8 cellular contexts compared by ENCODE assay signal in genomic region chr3:157128771-157129671, GRCh38. TPM values are rescaled to one million over a fixed set of nuclear protein-coding genes. Genes with fewer than 3 reads are reported as not detected.
DNase-seq lines count a peak whose midpoint lies in the region; ATAC-seq and TF ChIP-seq lines count a peak whose summit lies in the region.

No MANE protein-coding gene starts in this region.

- BruUV-seq in PC-3 (replicated peaks; lab: Mats Ljungman, UMichigan), result TSS peak; percentile 19

- 56 to 65% methylated on average over 13 to 14 of the region's 14 CpGs for WGBS in thyroid gland, 2 donors

- CTCF ChIA-PET in PC-3 (lab: Charles Lee), result no interaction called here

- peak; percentile 3; the same call in 1 of the 2 replicates for ATAC-seq in PC-3
- peak; percentile 4 to 14 for ATAC-seq in lower lobe of right lung

- POLR2A ChIA-PET in PC-3 (lab: Charles Lee; ENCODE audit: unreplicated experiment), result interaction anchor here (0.6 to 1.9 kb wide), 3 partner anchors 40 to 43 kb away, joined by 4 to 20 read pairs (median 7); no protein-coding TSS in a partner anchor

- intact Hi-C loops in PC-3 (cut with micrococcal nuclease), result no loop called here
- intact Hi-C loops in lower lobe of right lung (cut with DNase I), result no loop called here
- intact Hi-C loops in thyroid gland (cut with DNase I), result no loop called here

- in situ Hi-C loops in brain microvascular endothelial cell (cut with HindIII; ENCODE audit: low pct_ligation_motif_present, low sequenced_read_pairs), result loop anchor here (5.0 kb wide), 1 partner anchor 37 kb away; no protein-coding TSS in a partner anchor

- no peak overlapping the region for H3K4me3 ChIP-seq in PC-3 (ENCODE audit: low read length)
- H3K4me3 ChIP-seq in brain microvascular endothelial cell (ENCODE audit: low read depth, low read length), result no peak overlapping the region
- no peak overlapping the region for H3K4me3 ChIP-seq in lower lobe of right lung
- no peak overlapping the region for H3K4me3 ChIP-seq in thyroid gland (replicated peaks in 1 of 3)

- no peaks in the 10 kb centered on the region for H3K9me2 ChIP-seq in PC-3 (replicated peaks; ENCODE audit: low read length)

- H3K36me3 ChIP-seq in PC-3 (ENCODE audit: low read depth, low read length) (no peaks in the 10 kb centered on the region), brain microvascular endothelial cell (replicated peaks) (no peaks in the 10 kb centered on the region), lower lobe of right lung (no peaks in the 10 kb centered on the region), thyroid gland (no peaks in the 10 kb centered on the region)

- peaks cover 15% of the 10 kb centered on the region for H3F3A ChIP-seq in PC-3 (ENCODE audit: low read length, unreplicated experiment)

- H3K9ac ChIP-seq in PC-3 (ENCODE audit: low read length), result peak overlapping the region; percentile 95

- TF ChIP-seq CTCF in PC-3 (conservative IDR thresholded peaks at IDR 0.05; ENCODE audit: low read depth, low read length), result no peak
- no peak for TF ChIP-seq CTCF in brain microvascular endothelial cell (IDR thresholded peaks at IDR 0.05; ENCODE audit: low read depth, low read length, missing control alignments)
- TF ChIP-seq CTCF in lower lobe of right lung (IDR thresholded peaks at IDR 0.05), result no peak
- TF ChIP-seq CTCF in thyroid gland (IDR thresholded peaks at IDR 0.05), result no peak

- no peaks in the 10 kb centered on the region for H3K9me3 ChIP-seq in PC-3 (ENCODE audit: low read length)
- H3K9me3 ChIP-seq in lower lobe of right lung, result no peaks in the 10 kb centered on the region
- H3K9me3 ChIP-seq in thyroid gland, result no peaks in the 10 kb centered on the region

- peaks cover 92% of the 10 kb centered on the region for H3K4me1 ChIP-seq in PC-3 (ENCODE audit: insufficient read depth, low read length)
- H3K4me1 ChIP-seq in lower lobe of right lung, result peaks cover 46% of the 10 kb centered on the region
- H3K4me1 ChIP-seq in thyroid gland, result peaks cover 33 to 69% of the 10 kb centered on the region in 2 donors

- H3K27ac ChIP-seq in PC-3 (ENCODE audit: low read length) (peak overlapping the region; percentile 99), brain microvascular endothelial cell (peak overlapping the region; percentile 75), lower lobe of right lung (peak overlapping the region; percentile 57), thyroid gland (peak overlapping the region; percentile 88 to 95 (median 95))

- H3K79me2 ChIP-seq in PC-3 (ENCODE audit: low read length), result no peaks in the 10 kb centered on the region

- TF ChIP-seq POLR2A in thyroid gland (IDR thresholded peaks at IDR 0.05), result no peak

- H2AFZ ChIP-seq in PC-3 (ENCODE audit: low read length), result peak overlapping the region; percentile 68; the same call in 1 of the 2 replicates

- DNase-seq in stimulated activated CD4-positive, alpha-beta T cell treated with anti-CD3 and anti-CD28 coated beads, Interleukin-2, amount 100 ng/mL, for 24 hours, result peak; percentile 32 to 35
- no peak for DNase-seq in stimulated activated CD4-positive, alpha-beta T cell treated with anti-CD3 and anti-CD28 coated beads, Interleukin-4, amount 100 ng/mL, for 4 hours
- DNase-seq in PC-3, result peak; percentile 82
- DNase-seq in brain microvascular endothelial cell, result peak; percentile 57
- DNase-seq in lower lobe of right lung, result peak; percentile 67
- DNase-seq in thyroid gland, result peak; percentile 88 to 92
- DNase-seq in SHP77 treated with DMSO at 0.1 percent for 48 hours (lab: John Stamatoyannopoulos, UW), result no peak
- DNase-seq in cerebellum (ENCODE audit: low spot score), result no peak

- H3K27me3 ChIP-seq in PC-3 (ENCODE audit: low read length), result no peaks in the 10 kb centered on the region
- H3K27me3 ChIP-seq in brain microvascular endothelial cell (replicated peaks), result no peaks in the 10 kb centered on the region
- H3K27me3 ChIP-seq in lower lobe of right lung (ENCODE audit: low read depth), result no peaks in the 10 kb centered on the region
- no peaks in the 10 kb centered on the region for H3K27me3 ChIP-seq in thyroid gland

- peak overlapping the region; percentile 70 for H3K4me2 ChIP-seq in PC-3 (ENCODE audit: low read length)

- H4K20me1 ChIP-seq in PC-3 (ENCODE audit: low read length), result no peaks in the 10 kb centered on the region

RNA-seq across cellular contexts. Expression of gene CCNL1, which starts 30.9 kb away (rescaled TPM):
- total RNA-seq in PC-3 (2014; rRNA removed) (172 and 231 TPM in 2 replicates), lower lobe of right lung (133 TPM), thyroid gland (100 to 1,000 TPM; 142 to 375 (median 227) TPM), cerebellum (139 TPM)

Comparison
In these comparisons a context has a peak if more than half of its experiments do, and no peak if none do; other contexts are left out.
1. DNase-seq: peak in stimulated activated CD4-positive, alpha-beta T cell treated with anti-CD3 and anti-CD28 coated beads, Interleukin-2, amount 100 ng/mL, for 24 hours (2 of 2), PC-3 (single experiment), brain microvascular endothelial cell (single experiment), lower lobe of right lung (single experiment) and thyroid gland (2 of 2); none in stimulated activated CD4-positive, alpha-beta T cell treated with anti-CD3 and anti-CD28 coated beads, Interleukin-4, amount 100 ng/mL, for 4 hours (0 of 2), SHP77 treated with DMSO at 0.1 percent for 48 hours (single experiment) and cerebellum (single experiment).
2. Peak in every context shown above with its lines, with median percentiles within 50 percentile points of each other: H3K27ac ChIP-seq.